In genomic region chr2:165837122-165837521, GRCh38 we compare ENCODE assay signal across 19 cellular contexts. TPM values are rescaled to one million over a fixed set of nuclear protein-coding genes. Genes with fewer than 3 reads are reported as not detected.
DNase-seq lines count a peak whose midpoint lies in the region; ATAC-seq, FAIRE-seq and TF ChIP-seq lines count a peak whose summit lies in the region.
"Had no signal": no experiment of that assay in that cellular context is flagged by ENCODE, and none has a peak within 500 bp of the region (broad histone marks: within the 10 kb centered on the region; RNA-seq: fewer than 3 reads in every experiment).

No MANE protein-coding gene starts in this region.

- no peak overlapping the region for H3K4me3 Mint-ChIP-seq in activated T-helper 2 cell treated with anti-CD3 and anti-CD28 coated beads, Interferon-gamma antibody, Interleukin-2, Interleukin-4, amounts not matched to agents 10 μg/mL and 5 μg/mL and 100 μg/mL, durations not matched to agents 14 hours and 24 hours and 36 hours (ENCODE audit: low read depth)
- H3K4me3 Mint-ChIP-seq: B cell; effector memory CD8-positive, alpha-beta T cell had no signal

- H3K4me3 ChIP-seq in BE2C (ENCODE audit: low read depth, low read length): no peak overlapping the region
- H3K4me3 ChIP-seq in bronchial epithelial cell (ENCODE audit: low read depth, low read length): no peak overlapping the region
- H3K4me3 ChIP-seq: HAP-1, mucosa of descending colon, pancreas had no signal

- no peaks in the 10 kb centered on the region for H3K4me1 ChIP-seq in BE2C
- H3K4me1 ChIP-seq: HAP-1, pancreas had no signal

- no peak overlapping the region for H3K27ac Mint-ChIP-seq in activated T-helper 2 cell treated with anti-CD3 and anti-CD28 coated beads, Interferon-gamma antibody, Interleukin-2, Interleukin-4, amounts not matched to agents 10 μg/mL and 5 μg/mL and 100 μg/mL, durations not matched to agents 14 hours and 24 hours and 36 hours
- H3K27ac Mint-ChIP-seq: B cell; effector memory CD8-positive, alpha-beta T cell had no signal

- ATAC-seq in HG03457 (IDR thresholded peaks at IDR 0.05; ENCODE audit: unreplicated experiment) (no peak), Right ventricle myocardium superior (ENCODE audit: poor library complexity) (no peak), HG03025 (IDR thresholded peaks at IDR 0.05; ENCODE audit: low FRiP score, unreplicated experiment) (no peak)
- ATAC-seq: effector memory CD8-positive, alpha-beta T cell; mucosa of descending colon; pancreas had no signal

- H3K4me1 Mint-ChIP-seq in activated T-helper 2 cell treated with anti-CD3 and anti-CD28 coated beads, Interferon-gamma antibody, Interleukin-2, Interleukin-4, amounts not matched to agents 10 μg/mL and 5 μg/mL and 100 μg/mL, durations not matched to agents 14 hours and 24 hours and 36 hours (ENCODE audit: low read depth): no peaks in the 10 kb centered on the region
- H3K4me1 Mint-ChIP-seq: B cell had no signal

- TF ChIP-seq CTCF in BE2C (IDR thresholded peaks at IDR 0.05; ENCODE audit: low read depth, low read length): no peak
- TF ChIP-seq CTCF in bronchial epithelial cell (IDR thresholded peaks at IDR 0.05; ENCODE audit: insufficient read depth, low read length, severe bottlenecking): no peak

- H3K27me3 Mint-ChIP-seq in activated T-helper 2 cell treated with anti-CD3 and anti-CD28 coated beads, Interferon-gamma antibody, Interleukin-2, Interleukin-4, amounts not matched to agents 10 μg/mL and 5 μg/mL and 100 μg/mL, durations not matched to agents 14 hours and 24 hours and 36 hours (ENCODE audit: low read depth): peaks cover 3% of the 10 kb centered on the region
- H3K27me3 Mint-ChIP-seq: B cell; effector memory CD8-positive, alpha-beta T cell had no signal

- H3K9me3 ChIP-seq in BE2C: no peaks in the 10 kb centered on the region
- H3K9me3 ChIP-seq: HAP-1, mucosa of descending colon, pancreas had no signal

- peak; percentile 12 for DNase-seq in BE2C
- DNase-seq in LHCN-M2 (ENCODE audit: low read depth): peak; percentile 48
- DNase-seq in bronchial epithelial cell (ENCODE audit: low read depth): peak; percentile 80
- DNase-seq in islet precursor cell: peak; percentile 85
- DNase-seq in activated T-helper 2 cell treated with anti-CD3 and anti-CD28 coated beads, Interferon-gamma antibody, Interleukin-2, Interleukin-4, amounts not matched to agents 10 μg/mL and 5 μg/mL and 100 μg/mL, durations not matched to agents 14 hours and 24 hours and 36 hours (ENCODE audit: low spot score): no peak
- DNase-seq in Right ventricle myocardium superior: no peak
- DNase-seq: activated gamma-delta T cell treated with Interleukin-2 at 50 U/mL for 16 hours; DMS53; effector memory CD8-positive, alpha-beta T cell; KBM-7; kidney glomerular epithelial cell; mucosa of descending colon; NCI-H1417; pancreas; stimulated activated naive CD4-positive, alpha-beta T cell treated with Interleukin-2 at 50 U/mL for 16 hours had no signal

- intact Hi-C loops in activated T-helper 2 cell treated with anti-CD3 and anti-CD28 coated beads, Interferon-gamma antibody, Interleukin-2, Interleukin-4, amounts not matched to agents 10 μg/mL and 5 μg/mL and 100 μg/mL, durations not matched to agents 14 hours and 24 hours and 36 hours (cut with micrococcal nuclease): no loop called here
- intact Hi-C loops in Right ventricle myocardium superior (cut with DNase I): no loop called here

- no peak for FAIRE-seq in bronchial epithelial cell (lab: Jason Lieb, UNC)
- FAIRE-seq: pancreas had no signal

- H3K27me3 ChIP-seq in BE2C: no peaks in the 10 kb centered on the region
- no peaks in the 10 kb centered on the region for H3K27me3 ChIP-seq in bronchial epithelial cell (ENCODE audit: control insufficient read depth, insufficient read depth, low read length)
- H3K27me3 ChIP-seq: pancreas had no signal

- no peaks in the 10 kb centered on the region for H3K36me3 ChIP-seq in BE2C
- H3K36me3 ChIP-seq in bronchial epithelial cell (ENCODE audit: control insufficient read depth, insufficient read depth, low read length): no peaks in the 10 kb centered on the region
- H3K36me3 ChIP-seq: HAP-1, pancreas had no signal

- H3K36me3 Mint-ChIP-seq in activated T-helper 2 cell treated with anti-CD3 and anti-CD28 coated beads, Interferon-gamma antibody, Interleukin-2, Interleukin-4, amounts not matched to agents 10 μg/mL and 5 μg/mL and 100 μg/mL, durations not matched to agents 14 hours and 24 hours and 36 hours (ENCODE audit: low read depth): no peaks in the 10 kb centered on the region

- H3K9me3 Mint-ChIP-seq in activated T-helper 2 cell treated with anti-CD3 and anti-CD28 coated beads, Interferon-gamma antibody, Interleukin-2, Interleukin-4, amounts not matched to agents 10 μg/mL and 5 μg/mL and 100 μg/mL, durations not matched to agents 14 hours and 24 hours and 36 hours: no peaks in the 10 kb centered on the region
- H3K9me3 Mint-ChIP-seq: effector memory CD8-positive, alpha-beta T cell had no signal

RNA-seq across cellular contexts. Expression of gene GALNT3, which starts 43.1 kb away (rescaled TPM):
- not detected for polyA plus RNA-seq in BE2C (2012; ENCODE audit: insufficient read depth, insufficient read length, low read depth)
- total RNA-seq in LHCN-M2 (2014; rRNA removed): 1.5 and 2.6 TPM in 2 replicates
- 1.4 TPM for polyA plus RNA-seq in LHCN-M2 (2012)
- total RNA-seq in bronchial epithelial cell: 56.7 and 59.5 TPM in 2 replicates
- total RNA-seq in activated T-helper 2 cell treated with anti-CD3 and anti-CD28 coated beads, Interferon-gamma antibody, Interleukin-2, Interleukin-4, amounts not matched to agents 10 μg/mL and 5 μg/mL and 100 μg/mL, durations not matched to agents 14 hours and 24 hours and 36 hours: 21.3 and 21.6 TPM in 2 replicates
- total RNA-seq in Right ventricle myocardium superior: 0.19 TPM

Comparison
In these comparisons a context has a peak if more than half of its experiments do, and no peak if none do; other contexts are left out.
1. DNase-seq: peak in BE2C (single experiment), LHCN-M2 (single experiment), bronchial epithelial cell (single experiment) and islet precursor cell (single experiment); none in activated T-helper 2 cell treated with anti-CD3 and anti-CD28 coated beads, Interferon-gamma antibody, Interleukin-2, Interleukin-4, amounts not matched to agents 10 μg/mL and 5 μg/mL and 100 μg/mL, durations not matched to agents 14 hours and 24 hours and 36 hours (single experiment) and Right ventricle myocardium superior (single experiment).